In genomic region chr15:90362936-90363212, GRCh38 we compare ENCODE assay signal across 8 cellular contexts. TPM values are rescaled to one million over a fixed set of nuclear protein-coding genes. Genes with fewer than 3 reads are reported as not detected.
DNase-seq lines count a peak whose midpoint lies in the region; ATAC-seq and TF ChIP-seq lines count a peak whose summit lies in the region.

No MANE protein-coding gene starts in this region.

- ATAC-seq in left ventricle myocardium superior (peak; percentile 73), GM19467 (IDR thresholded peaks at IDR 0.05; ENCODE audit: unreplicated experiment) (no peak)

- peak; percentile 53 for DNase-seq in HFF-Myc (ENCODE audit: extremely low read depth, low read depth)
- DNase-seq in left ventricle myocardium superior, result no peak
- DNase-seq in stomach, result no peak
- DNase-seq in DMS 273 (lab: John Stamatoyannopoulos, UW; ENCODE audit: unreplicated experiment), result no peak
- no peak for DNase-seq in activated CD4-positive, alpha-beta T cell treated with anti-CD3 and anti-CD28 coated beads for 1 hour
- DNase-seq in central memory CD4-positive, alpha-beta T cell, result no peak

- TF ChIP-seq EP300 in stomach (IDR thresholded peaks at IDR 0.05), result no peak

- H3K4me3 ChIP-seq in HFF-Myc (replicated peaks; ENCODE audit: low read depth, low read length), result no peak overlapping the region
- H3K4me3 ChIP-seq in stomach, result no peak overlapping the region

- 44 to 71% (median 59%) methylated on average over 2 of the region's 2 CpGs for WGBS in stomach, 5 donors

- peaks cover 10 to 39% (median 20%) of the 10 kb centered on the region in 4 donors for H3K4me1 ChIP-seq in stomach

- TF ChIP-seq POLR2A in stomach (IDR thresholded peaks at IDR 0.05), result no peak

- no peak for TF ChIP-seq CTCF in HFF-Myc (IDR thresholded peaks at IDR 0.05; ENCODE audit: low read depth, low read length, missing control alignments)
- TF ChIP-seq CTCF in stomach (IDR thresholded peaks at IDR 0.05), result no peak

- intact Hi-C loops in left ventricle myocardium superior (cut with micrococcal nuclease), result loop anchor here (5.0 kb wide), 1 partner anchor 119 kb away; no protein-coding TSS in a partner anchor
- intact Hi-C loops in stomach (cut with DNase I; ENCODE audit: low total_unique reads), result no loop called here

- H3K9me3 ChIP-seq in stomach, result no peaks in the 10 kb centered on the region

- H3K27ac ChIP-seq in angular gyrus (ENCODE audit: low read depth, low read length), result peak overlapping the region; percentile 31
- H3K27ac ChIP-seq in stomach, result peak overlapping the region in 4 of 5 donors; percentile 45 to 77 (median 68)

- peaks cover 0 to 20% (median 17%) of the 10 kb centered on the region in 4 donors for H3K36me3 ChIP-seq in stomach

- H3K27me3 ChIP-seq in stomach, result no peaks in the 10 kb centered on the region

RNA-seq across cellular contexts. Expression of gene ZNF774, which starts 10.8 kb away (rescaled TPM):
- total RNA-seq in left ventricle myocardium superior, result 4.9 TPM
- total RNA-seq in stomach, result 1 to 10 TPM in 4 of 5 donors, under 1 TPM in 1; 0.58 to 7.1 (median 2.9) TPM
- polyA plus RNA-seq in stomach, result 1 to 10 TPM in 2 of 3 donors, under 1 TPM in 1; 0.93 to 2.0 (median 1.2) TPM

RNA-seq across cellular contexts. Expression of gene IQGAP1, which starts 25.2 kb away (rescaled TPM):
- 35.4 TPM for total RNA-seq in left ventricle myocardium superior
- 100 to 1,000 TPM in 3 of 5 donors, 10 to 100 TPM in 2; 74.1 to 222 (median 160) TPM for total RNA-seq in stomach
- polyA plus RNA-seq in stomach, result 10 to 100 TPM; 22.3 to 64.5 (median 43.7) TPM
